In the genomic region with DNA sequence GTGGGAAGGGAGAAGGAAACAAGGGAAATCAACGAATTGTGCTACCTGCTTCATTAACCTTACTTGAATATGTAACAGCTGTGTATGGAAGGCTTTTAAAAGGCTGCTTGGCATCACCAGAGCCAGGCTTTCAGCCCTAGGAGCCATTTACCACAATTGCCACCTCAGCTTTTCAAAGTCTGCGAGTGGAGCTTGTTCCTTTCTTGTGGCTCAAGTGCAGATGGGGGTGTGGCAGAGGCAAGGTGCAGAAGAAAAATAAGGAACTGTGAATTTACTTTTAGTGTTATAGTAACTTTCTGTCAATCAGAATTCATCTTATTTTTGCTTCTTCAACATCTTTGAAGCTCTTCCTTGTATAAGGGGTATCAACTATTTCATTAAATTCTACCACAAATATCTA, we compare ENCODE assay signal across 1 cellular context.
TF ChIP-seq lines count a peak whose summit lies in the region.

No MANE protein-coding gene starts in this region.

TF ChIP-seq in GM12878, 131 proteins besides CTCF, POLR2A, EP300 and RAD21:
- TF ChIP-seq SPI1 (IDR thresholded peaks at IDR 0.05; ENCODE audit: borderline replicate concordance, insufficient read depth, low read depth, low read length) (0 out of 2 replicates have a peak, but pooled peaks have one; percentile 9), WRNIP1 (IDR thresholded peaks at IDR 0.05; ENCODE audit: borderline replicate concordance, low read depth, low read length) (no peak)
